In genomic region chr1:27597511-27598216, GRCh38 we compare ENCODE assay signal across 1 cellular context.
TF ChIP-seq lines count a peak whose summit lies in the region.

No MANE protein-coding gene starts in this region.

TF ChIP-seq in K562, 482 proteins besides CTCF, POLR2A, EP300 and RAD21 (continued from another document):
- no peak for TF ChIP-seq SMARCB1 (IDR thresholded peaks at IDR 0.05; ENCODE audit: insufficient read length, low read depth)
- no peak for TF ChIP-seq SRSF1 (IDR thresholded peaks at IDR 0.05; ENCODE audit: low read depth, low read length)
- TF ChIP-seq VEZF1 (CRISPR knock-in tag; IDR thresholded peaks at IDR 0.05), result peak; percentile 43; the same call in 1 of the 2 replicates
- TF ChIP-seq MEIS2 (IDR thresholded peaks at IDR 0.05; ENCODE audit: partially characterized antibody), result no peak
- TF ChIP-seq NCOA6 (IDR thresholded peaks at IDR 0.05), result no peak
- no peak for TF ChIP-seq NFRKB (IDR thresholded peaks at IDR 0.05; ENCODE audit: low read depth)
- no peak for TF ChIP-seq NR1H2 (CRISPR knock-in tag; IDR thresholded peaks at IDR 0.05)
- TF ChIP-seq HSF4 (CRISPR knock-in tag; IDR thresholded peaks at IDR 0.05; ENCODE audit: borderline replicate concordance), result no peak
- no peak for TF ChIP-seq NR0B1 (IDR thresholded peaks at IDR 0.05; ENCODE audit: partially characterized antibody)
- TF ChIP-seq ZBTB26 (CRISPR knock-in tag; IDR thresholded peaks at IDR 0.05), result 0 out of 2 replicates have a peak, but pooled peaks have one; percentile 77
- TF ChIP-seq SETDB1 (IDR thresholded peaks at IDR 0.05; ENCODE audit: low read length), result no peak
- TF ChIP-seq MNT (conservative IDR thresholded peaks at IDR 0.05), result no peak
- TF ChIP-seq LEF1 (IDR thresholded peaks at IDR 0.05), result no peak
- no peak for TF ChIP-seq RBM39 (optimal IDR thresholded peaks at IDR 0.05; ENCODE audit: low read depth, low read length)
- TF ChIP-seq GTF2F1 (IDR thresholded peaks at IDR 0.05; ENCODE audit: low read depth, low read length), result no peak
- TF ChIP-seq HMG20B (CRISPR knock-in tag; IDR thresholded peaks at IDR 0.05), result no peak
- TF ChIP-seq USF2 (CRISPR knock-in tag; IDR thresholded peaks at IDR 0.05), result no peak
- TF ChIP-seq NUFIP1 (IDR thresholded peaks at IDR 0.05; ENCODE audit: partially characterized antibody), result no peak
- no peak for TF ChIP-seq RBBP5 (IDR thresholded peaks at IDR 0.05; ENCODE audit: borderline replicate concordance, insufficient read depth, low read length, poor library complexity, severe bottlenecking)
- no peak for TF ChIP-seq BRD4 (IDR thresholded peaks at IDR 0.05)
- TF ChIP-seq ELK3 (CRISPR knock-in tag; IDR thresholded peaks at IDR 0.05), result no peak
- no peak for TF ChIP-seq DPF2 (IDR thresholded peaks at IDR 0.05)
- no peak for TF ChIP-seq NBN (IDR thresholded peaks at IDR 0.05; ENCODE audit: low read depth)
- TF ChIP-seq PKNOX1 (IDR thresholded peaks at IDR 0.05), result 0 out of 2 replicates have a peak, but pooled peaks have one; percentile 8
- no peak for TF ChIP-seq NEUROD1 (IDR thresholded peaks at IDR 0.05; ENCODE audit: borderline replicate concordance, low read depth, low read length, partially characterized antibody)
- no peak for TF ChIP-seq TBP (optimal IDR thresholded peaks at IDR 0.05; ENCODE audit: low read depth, low read length)
- no peak for TF ChIP-seq ZBTB43 (CRISPR knock-in tag; IDR thresholded peaks at IDR 0.05)
- no peak for TF ChIP-seq HNRNPH1 (optimal IDR thresholded peaks at IDR 0.05; ENCODE audit: low read depth, low read length)
- TF ChIP-seq ZNF217 (CRISPR knock-in tag; IDR thresholded peaks at IDR 0.05), result no peak
- no peak for TF ChIP-seq ZBTB40 (IDR thresholded peaks at IDR 0.05)
- TF ChIP-seq ZBTB40 (CRISPR knock-in tag; IDR thresholded peaks at IDR 0.05), result no peak
- no peak for TF ChIP-seq ZFPM2 (CRISPR knock-in tag; IDR thresholded peaks at IDR 0.05)
- no peak for TF ChIP-seq ADNP (tag; IDR thresholded peaks at IDR 0.05)
- TF ChIP-seq THRB (CRISPR knock-in tag; conservative IDR thresholded peaks at IDR 0.05), result 0 out of 2 replicates have a peak, but pooled peaks have one; percentile 48
